Comparison of ENCODE assay signal across 1 cellular context in genomic region chr17:39606434-39607056, GRCh38.
TF ChIP-seq lines count a peak whose summit lies in the region.

No MANE protein-coding gene starts in this region.

TF ChIP-seq in H1, 55 proteins besides CTCF, POLR2A, EP300 and RAD21:
- TF ChIP-seq EZH2 (IDR thresholded peaks at IDR 0.05; ENCODE audit: low read depth, low read length, severe bottlenecking), result peak; percentile 83
- peak; percentile 54 for TF ChIP-seq KDM4A (IDR thresholded peaks at IDR 0.05; ENCODE audit: low read depth, low read length, severe bottlenecking)
- TF ChIP-seq SRF (IDR thresholded peaks at IDR 0.05; ENCODE audit: low read depth, low read length), result no peak
- TF ChIP-seq MAFK (IDR thresholded peaks at IDR 0.05; ENCODE audit: low read depth, low read length), result no peak
- no peak for TF ChIP-seq JUN (IDR thresholded peaks at IDR 0.05; ENCODE audit: low read depth, low read length)
- TF ChIP-seq CHD1 (IDR thresholded peaks at IDR 0.05; ENCODE audit: low read depth, low read length), result no peak
- no peak for TF ChIP-seq NANOG (IDR thresholded peaks at IDR 0.05; ENCODE audit: insufficient read depth, low read depth, low read length, poor library complexity, severe bottlenecking)
- TF ChIP-seq SIX5 (IDR thresholded peaks at IDR 0.05; ENCODE audit: low read depth, low read length), result no peak
- TF ChIP-seq SIRT6 (IDR thresholded peaks at IDR 0.05; ENCODE audit: low read length), result no peak
- no peak for TF ChIP-seq SIN3A (conservative IDR thresholded peaks at IDR 0.05 in 1 of 2, IDR thresholded peaks at IDR 0.05 in 1 of 2; ENCODE audit: low read depth in 1 of 2, low read length in 2 of 2)
- TF ChIP-seq HDAC6 (IDR thresholded peaks at IDR 0.05; ENCODE audit: low read depth, low read length), result no peak
- no peak for TF ChIP-seq CBX5 (IDR thresholded peaks at IDR 0.05; ENCODE audit: low read depth, low read length)
